8 cellular contexts compared by ENCODE assay signal in genomic region chr21:14403681-14404318, GRCh38. TPM values are rescaled to one million over a fixed set of nuclear protein-coding genes. Genes with fewer than 3 reads are reported as not detected.
A peak's percentile ranks its signal among the peaks of the same experiment; 100 is the strongest.
DNase-seq lines count a peak whose midpoint lies in the region; ATAC-seq and TF ChIP-seq lines count a peak whose summit lies in the region.

No MANE protein-coding gene starts in this region.

- no peaks in the 10 kb centered on the region for H3K36me3 ChIP-seq in stomach

- TF ChIP-seq CTCF in mesothelial cell of epicardium (IDR thresholded peaks at IDR 0.05; ENCODE audit: unreplicated experiment) (peak; percentile 43), stomach (IDR thresholded peaks at IDR 0.05) (peak in 3 of 7 experiments; percentile 33 to 44 (median 37))

- no peak overlapping the region for H3K27ac ChIP-seq in stomach

- H3K27ac Mint-ChIP-seq in mesothelial cell of epicardium = no peak overlapping the region

- no peaks in the 10 kb centered on the region for H3K36me3 Mint-ChIP-seq in mesothelial cell of epicardium

- H3K9me3 ChIP-seq in stomach = no peaks in the 10 kb centered on the region

- no peaks in the 10 kb centered on the region for H3K4me1 ChIP-seq in stomach

- ATAC-seq in GM21529 (IDR thresholded peaks at IDR 0.05; ENCODE audit: unreplicated experiment) = peak; percentile 66

- intact Hi-C loops in stomach (cut with DNase I; ENCODE audit: low total_unique reads) = no loop called here

- H3K4me3 ChIP-seq in stomach = no peak overlapping the region

- no peak for TF ChIP-seq EP300 in stomach (IDR thresholded peaks at IDR 0.05)

- DNase-seq in D341Med (ENCODE audit: low spot score) (peak; percentile 40), NCI-H345 treated with DMSO at 0.1 percent for 48 hours (lab: John Stamatoyannopoulos, UW; ENCODE audit: unreplicated experiment) (peak; percentile 29), cerebellar cortex (ENCODE audit: low spot score) (peak; percentile 53), mesothelial cell of epicardium (ENCODE audit: low spot score in 2 of 2, unreplicated experiment in 2 of 2) (no peak), stomach (no peak)
- no peak for DNase-seq in stimulated activated CD4-positive, alpha-beta T cell treated with anti-CD3 and anti-CD28 coated beads, Interleukin-15, amount 100 ng/mL, for 24 hours
- no peak for DNase-seq in effector CD8-positive, alpha-beta T cell (lab: John Stamatoyannopoulos, UW)

- 14 to 28% (median 20%) methylated on average over 1 of the region's 1 CpG for WGBS in stomach, 5 donors

- peaks cover 11% of the 10 kb centered on the region for H3K9me3 Mint-ChIP-seq in mesothelial cell of epicardium

- H3K27me3 Mint-ChIP-seq in mesothelial cell of epicardium (ENCODE audit: low read depth) = no peaks in the 10 kb centered on the region

- no peak for TF ChIP-seq POLR2A in stomach (IDR thresholded peaks at IDR 0.05)

- peaks cover 8% of the 10 kb centered on the region for H3K4me1 Mint-ChIP-seq in mesothelial cell of epicardium

- H3K27me3 ChIP-seq in stomach = no peaks in the 10 kb centered on the region

- no peak overlapping the region for H3K4me3 Mint-ChIP-seq in mesothelial cell of epicardium

RNA-seq across cellular contexts. Expression of gene HSPA13, which starts 20.9 kb away (rescaled TPM):
- 42.0 to 45.0 TPM (median 44.2 TPM) in 3 replicates for total RNA-seq in mesothelial cell of epicardium
- 10 to 100 TPM in 3 of 5 donors, 1 to 10 TPM in 1, under 1 TPM in 1; 0.58 to 47.7 (median 10.7) TPM for total RNA-seq in stomach
- polyA plus RNA-seq in stomach = 1 to 10 TPM; 2.9 to 5.6 (median 4.7) TPM

Comparison
In these comparisons a context has a peak if more than half of its experiments do, and no peak if none do; other contexts are left out.
1. DNase-seq: peak in D341Med (single experiment), NCI-H345 treated with DMSO at 0.1 percent for 48 hours (single experiment) and cerebellar cortex (single experiment); none in mesothelial cell of epicardium (0 of 2), stimulated activated CD4-positive, alpha-beta T cell treated with anti-CD3 and anti-CD28 coated beads, Interleukin-15, amount 100 ng/mL, for 24 hours (single experiment), effector CD8-positive, alpha-beta T cell (single experiment) and stomach (single experiment).